ENCODE assay signal across 8 cellular contexts in the genomic region with DNA sequence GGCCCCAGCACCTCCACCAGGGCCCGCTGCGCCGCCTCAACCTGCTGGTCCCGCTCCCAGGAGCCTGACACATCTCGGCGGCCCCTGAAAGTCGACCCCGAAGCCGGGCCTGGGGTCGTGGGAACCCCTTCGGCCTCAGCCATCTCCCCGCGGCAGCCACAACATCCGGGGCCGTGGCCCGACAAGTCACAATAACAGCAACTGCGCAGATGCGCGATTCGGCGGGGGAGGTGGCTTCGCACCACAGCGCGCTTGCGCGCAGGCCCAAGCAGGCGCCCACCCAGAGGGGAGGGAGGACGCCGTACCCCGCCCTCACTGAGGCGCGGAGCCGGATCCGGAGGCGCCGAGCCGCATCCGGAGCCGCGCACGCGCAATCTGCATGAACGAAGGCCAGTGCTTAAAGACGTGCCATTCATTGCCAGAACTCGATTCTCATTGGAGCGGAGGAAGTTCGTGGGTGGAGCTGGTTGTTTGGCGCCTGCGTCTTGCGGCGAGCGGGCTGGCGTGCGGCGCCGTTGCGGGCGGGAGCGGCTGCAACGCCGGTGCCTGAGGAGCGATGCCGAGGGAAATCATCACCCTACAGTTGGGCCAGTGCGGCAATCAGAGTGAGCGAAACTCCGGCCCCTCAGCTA. TPM values are rescaled to one million over a fixed set of nuclear protein-coding genes. Genes with fewer than 3 reads are reported as not detected.
DNase-seq lines count a peak whose midpoint lies in the region; ATAC-seq, FAIRE-seq and TF ChIP-seq lines count a peak whose summit lies in the region.

A gene with protein sequence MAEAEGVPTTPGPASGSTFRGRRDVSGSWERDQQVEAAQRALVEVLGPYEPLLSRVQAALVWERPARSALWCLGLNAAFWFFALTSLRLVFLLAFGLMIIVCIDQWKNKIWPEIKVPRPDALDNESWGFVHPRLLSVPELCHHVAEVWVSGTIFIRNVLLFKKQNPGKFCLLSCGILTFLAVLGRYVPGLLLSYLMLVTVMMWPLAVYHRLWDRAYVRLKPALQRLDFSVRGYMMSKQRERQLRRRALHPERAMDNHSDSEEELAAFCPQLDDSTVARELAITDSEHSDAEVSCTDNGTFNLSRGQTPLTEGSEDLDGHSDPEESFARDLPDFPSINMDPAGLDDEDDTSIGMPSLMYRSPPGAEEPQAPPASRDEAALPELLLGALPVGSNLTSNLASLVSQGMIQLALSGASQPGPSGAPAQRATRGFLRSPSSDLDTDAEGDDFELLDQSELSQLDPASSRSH (minus strand): TSS at position 193 of the 632 bp plus-strand sequence. CDS start 50 bp downstream, at position 143.
TSS of gene TUBG1 (plus strand) at position 502 of the 632 bp plus-strand sequence. CDS start at position 557, 55 bp downstream.

- in situ Hi-C loops in transverse colon (cut with MboI; ENCODE audit: low pct_ligation_motif_present in 1 of 4, low pct_unique_long_range_greater_than_20kb in 1 of 4, low sequenced_read_pairs in 3 of 4), result loop anchor here in 1 of 4 donors (10.0 kb wide), 1 partner anchor 76 kb away; the partner anchor contains the start of genes CCR10 and CNTNAP1

- peaks cover 8% of the 10 kb centered on the region for H3K79me2 ChIP-seq in trophoblast cell (ENCODE audit: control insufficient read depth, insufficient read depth, low read length, poor library complexity)

- H2AFZ ChIP-seq in trophoblast cell (ENCODE audit: insufficient read depth, low read length, poor library complexity), result peak within 1 kb of the TSS; percentile 58

- peak within 1 kb of the TSS; percentile 10 for H2BK12ac ChIP-seq in trophoblast cell (ENCODE audit: low read length)

- FAIRE-seq in GM12892 (lab: Jason Lieb, UNC), result peak; percentile 99

- peaks cover 0 to 22% of the 10 kb centered on the region in 2 donors for H3K36me3 ChIP-seq in adrenal gland (replicated peaks in 1 of 2)
- H3K36me3 ChIP-seq in trophoblast cell (ENCODE audit: control insufficient read depth in 1 of 2, insufficient read depth in 2 of 2, low read length in 2 of 2), result peaks cover 21 to 24% of the 10 kb centered on the region in 2 experiments
- H3K36me3 ChIP-seq in transverse colon, result peaks cover 0 to 10% (median 4%) of the 10 kb centered on the region in 4 donors

- peak within 1 kb of the TSS; percentile 84 for H4K12ac ChIP-seq in trophoblast cell (ENCODE audit: low read depth, low read length)

- H3K9me3 ChIP-seq in adrenal gland (replicated peaks in 1 of 3), result no peaks in the 10 kb centered on the region
- peaks cover 3% of the 10 kb centered on the region for H3K9me3 ChIP-seq in trophoblast cell (ENCODE audit: insufficient read depth, low read depth, low read length)
- H3K9me3 ChIP-seq in transverse colon, result no peaks in the 10 kb centered on the region

- H3K23ac ChIP-seq in trophoblast cell (ENCODE audit: low read length), result peak within 1 kb of the TSS; percentile 66

- no peaks in the 10 kb centered on the region for H3K27me3 ChIP-seq in adrenal gland
- H3K27me3 ChIP-seq in trophoblast cell (ENCODE audit: insufficient read depth, low read length), result no peaks in the 10 kb centered on the region
- no peaks in the 10 kb centered on the region for H3K27me3 ChIP-seq in transverse colon

- H2BK120ac ChIP-seq in trophoblast cell (ENCODE audit: insufficient read depth, low read length, poor library complexity), result peak within 1 kb of the TSS; percentile 64

- TF ChIP-seq CTCF in adrenal gland (IDR thresholded peaks at IDR 0.05) (peak in 5 of 6 experiments; percentile 19 to 44 (median 24)), transverse colon (IDR thresholded peaks at IDR 0.05) (peak in 4 of 5 experiments; percentile 38 to 55 (median 40))

- WGBS in adrenal gland, 4 donors, result 0 to 1% (median 0%) methylated on average over 23 to 66 of the region's 66 CpGs
- WGBS in trophoblast cell (ENCODE audit: extremely low coverage, insufficient coverage, insufficient read length), result no CpG with 5 or more reads among the region's 66 CpGs
- 0% methylated on average over 29 of the region's 66 CpGs; no CpG with 5 or more reads in 1 of the 2 donors for WGBS in transverse colon (ENCODE audit: low coverage in 1 of 2), 2 donors

- H3K9ac ChIP-seq in trophoblast cell (ENCODE audit: low read length), result peak within 1 kb of the TSS; percentile 97

- H3K79me1 ChIP-seq in trophoblast cell (ENCODE audit: low read length), result peaks cover 8% of the 10 kb centered on the region

- TF ChIP-seq POLR2A in GM12892 (IDR thresholded peaks at IDR 0.05; ENCODE audit: low read depth, low read length) (peak; percentile 92), adrenal gland (IDR thresholded peaks at IDR 0.05) (peak; percentile 65 to 82), transverse colon (IDR thresholded peaks at IDR 0.05) (peak; percentile 93)

- no peak for TF ChIP-seq EP300 in transverse colon (IDR thresholded peaks at IDR 0.05; ENCODE audit: low read depth)

- H4K91ac ChIP-seq in trophoblast cell (ENCODE audit: low read depth, low read length), result peak within 1 kb of the TSS; percentile 84

- DNase-seq in GM12892 (ENCODE audit: insufficient read length) (peak; percentile 96), NCI-H146 (lab: John Stamatoyannopoulos, UW) (peak; percentile 99), T-helper 1 cell (peak; percentile 98 to 100 (median 99)), adrenal gland (peak; percentile 98 to 99 (median 98)), cardiac septum (ENCODE audit: low spot score) (peak; percentile 99), trophoblast cell (peak; percentile 100), transverse colon (peak; percentile 99)

- peak within 1 kb of the TSS; percentile 45 for H2AK5ac ChIP-seq in trophoblast cell (ENCODE audit: low read length)

- peak within 1 kb of the TSS; percentile 86 to 97 (median 90) for H3K4me3 ChIP-seq in adrenal gland
- peak within 1 kb of the TSS; percentile 97 for H3K4me3 ChIP-seq in trophoblast cell (ENCODE audit: low read depth, low read length)
- H3K4me3 ChIP-seq in transverse colon, result peak within 1 kb of the TSS; percentile 57 to 83 (median 80)

- peak within 1 kb of the TSS; percentile 97 for H3K4me2 ChIP-seq in trophoblast cell (ENCODE audit: low read length)

- intact Hi-C loops in adrenal gland (cut with DNase I), result loop anchor here in 1 of 2 donors (5.0 kb wide), 1 partner anchor 73 kb away; the partner anchor contains the start of genes CCR10 and CNTNAP1
- intact Hi-C loops in cardiac septum (cut with DNase I), result loop anchor here (2.0 to 5.0 kb wide), 3 partner anchors 32 to 66 kb away; partner anchors contain the start of genes MLX and PSMC3IP
- intact Hi-C loops in transverse colon (cut with DNase I; ENCODE audit: low total_unique reads), result loop anchor here (10.0 kb wide), 1 partner anchor 76 kb away; the partner anchor contains the start of genes CCR10 and CNTNAP1

- peak within 1 kb of the TSS; percentile 89 for H4K8ac ChIP-seq in trophoblast cell (ENCODE audit: low read depth, low read length)

- peak within 1 kb of the TSS; percentile 63 to 94 (median 81) for H3K27ac ChIP-seq in adrenal gland
- H3K27ac ChIP-seq in trophoblast cell (ENCODE audit: low read depth, low read length), result peak within 1 kb of the TSS; percentile 80
- peak within 1 kb of the TSS; percentile 91 to 97 (median 92) for H3K27ac ChIP-seq in transverse colon

- peak within 1 kb of the TSS; percentile 70 for H3K14ac ChIP-seq in trophoblast cell (ENCODE audit: low read length)

- H2BK5ac ChIP-seq in trophoblast cell (ENCODE audit: low read depth, low read length, poor library complexity), result peak within 1 kb of the TSS; percentile 70

- H3K4ac ChIP-seq in trophoblast cell (ENCODE audit: low read depth, low read length), result peak within 1 kb of the TSS; percentile 77

- H3K4me1 ChIP-seq in adrenal gland (replicated peaks in 1 of 2) (peaks cover 22 to 31% of the 10 kb centered on the region in 2 donors), trophoblast cell (ENCODE audit: control insufficient read depth in 1 of 2, insufficient read depth in 2 of 2, low read length in 2 of 2) (peaks cover 0 to 5% of the 10 kb centered on the region in 2 experiments), transverse colon (peaks cover 20 to 37% (median 31%) of the 10 kb centered on the region in 4 donors)

- ATAC-seq in HG02852 (IDR thresholded peaks at IDR 0.05; ENCODE audit: unreplicated experiment), result peak; percentile 82

- H3K18ac ChIP-seq in trophoblast cell (ENCODE audit: low read length), result peak within 1 kb of the TSS; percentile 85

RNA-seq across cellular contexts. Expression of the first gene that starts in this region (rescaled TPM):
- polyA plus RNA-seq in GM12892 (2012; ENCODE audit: missing spikeins), result 17.7 TPM
- total RNA-seq in adrenal gland (100 to 1,000 TPM in 1 of 8 donors, 10 to 100 TPM in 7; 57.6 to 167 (median 83.0) TPM), cardiac septum (21.3 TPM), transverse colon (10 to 100 TPM; 47.2 to 71.8 (median 59.0) TPM)
- 10 to 100 TPM; 27.1 to 30.6 (median 28.2) TPM for polyA plus RNA-seq in adrenal gland
- polyA plus RNA-seq in trophoblast cell (2013), result 36.8 and 39.1 TPM in 2 replicates

RNA-seq across cellular contexts. Expression of gene TUBG1, which starts in this region (rescaled TPM):
- 70.7 TPM for polyA plus RNA-seq in GM12892 (2012; ENCODE audit: missing spikeins)
- total RNA-seq in adrenal gland (10 to 100 TPM; 22.9 to 90.0 (median 38.0) TPM), cardiac septum (45.6 TPM), transverse colon (10 to 100 TPM in 2 of 4 donors, 1 to 10 TPM in 2; 6.0 to 27.7 (median 14.3) TPM)
- 10 to 100 TPM; 30.5 to 70.3 (median 40.3) TPM for polyA plus RNA-seq in adrenal gland
- 70.1 and 72.5 TPM in 2 replicates for polyA plus RNA-seq in trophoblast cell (2013)

Comparison
In these comparisons a context has a peak if more than half of its experiments do, and no peak if none do; other contexts are left out.
1. Peak in every context shown above with its lines: DNase-seq, ATAC-seq, H3K4me3 ChIP-seq and H3K27ac ChIP-seq.